In the genomic region with DNA sequence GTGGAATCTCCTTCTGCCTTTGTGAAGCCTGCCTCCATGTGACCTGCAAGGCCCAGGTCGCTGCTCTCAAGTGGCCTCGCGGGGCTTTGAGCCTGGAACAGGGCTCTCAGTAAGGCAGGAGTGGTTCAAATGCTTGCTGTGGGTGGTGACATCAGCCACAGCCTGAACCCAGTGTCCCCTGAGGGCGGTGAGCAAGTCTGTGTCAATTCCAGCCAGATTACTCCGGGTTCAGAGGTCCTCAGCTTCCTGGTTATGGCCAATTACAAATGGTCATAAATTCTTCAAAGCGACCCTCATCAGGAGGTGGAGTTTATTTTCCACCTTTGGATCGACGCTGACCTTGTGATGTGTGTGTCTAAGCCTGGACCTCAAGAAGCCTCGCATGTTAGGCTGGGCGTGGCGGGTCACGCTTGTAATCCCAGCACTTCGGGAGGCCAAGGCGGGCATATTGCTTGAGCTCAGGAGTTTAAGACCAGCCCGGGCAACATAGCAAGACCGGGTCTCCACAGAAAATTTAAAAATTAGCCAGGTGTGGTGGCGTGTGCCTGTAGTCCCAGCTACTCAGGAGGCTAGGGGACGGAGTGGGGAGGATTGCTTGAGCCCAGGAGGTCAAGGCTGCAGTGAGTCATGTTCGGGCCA, we compare ENCODE assay signal across 14 cellular contexts. TPM values are rescaled to one million over a fixed set of nuclear protein-coding genes. Genes with fewer than 3 reads are reported as not detected.
DNase-seq lines count a peak whose midpoint lies in the region; ATAC-seq and TF ChIP-seq lines count a peak whose summit lies in the region.
"Had no signal": no experiment of that assay in that cellular context is flagged by ENCODE, and none has a peak within 500 bp of the region (broad histone marks: within the 10 kb centered on the region; RNA-seq: fewer than 3 reads in every experiment).

No MANE protein-coding gene starts in this region.

- 0 out of 22 replicates have a peak, but pooled peaks cover 0 to 4% (median 0%) of the 10 kb centered on the region in 11 experiments for H3K9me3 ChIP-seq in BLaER1 treated with 17β-estradiol and CSF1 and Interleukin-3, amounts not matched to agents 10 nM and 100 nM (replicated peaks in 1 of 11)
- H3K9me3 ChIP-seq in Karpas-422 (ENCODE audit: low read length): no peaks in the 10 kb centered on the region
- H3K9me3 ChIP-seq: uterus had no signal

- H3K4me2 ChIP-seq in BLaER1 treated with 17β-estradiol and CSF1 and Interleukin-3, amounts not matched to agents 10 nM and 100 nM: peak overlapping the region; percentile 29 to 82 (median 65); a peak in 21 of 22 replicates
- no peak overlapping the region for H3K4me2 ChIP-seq in Karpas-422 (ENCODE audit: low read depth, low read length, poor library complexity, severe bottlenecking)

- H3K4me3 Mint-ChIP-seq in stimulated activated memory B cell treated with anti-CD40 and anti-IgM and Interleukin-4, amounts not matched to agents 10 μg/mL and 1 μg/mL and 100 μg/mL, for 72 hours: no peak overlapping the region
- H3K4me3 Mint-ChIP-seq: naive thymus-derived CD8-positive, alpha-beta T cell had no signal

- H3K27ac ChIP-seq in BLaER1 treated with 17β-estradiol and CSF1 and Interleukin-3, amounts not matched to agents 10 nM and 100 nM: peak overlapping the region in 8 of 11 experiments; percentile 22 to 76 (median 55); a peak in 14 of 22 replicates
- H3K27ac ChIP-seq in Karpas-422 (ENCODE audit: low read length): no peak overlapping the region
- H3K27ac ChIP-seq: C4-2B, dorsolateral prefrontal cortex, uterus had no signal

- no peaks in the 10 kb centered on the region for H3K36me3 Mint-ChIP-seq in stimulated activated memory B cell treated with anti-CD40 and anti-IgM and Interleukin-4, amounts not matched to agents 10 μg/mL and 1 μg/mL and 100 μg/mL, for 72 hours

- peaks cover 10% of the 10 kb centered on the region for H3K27me3 Mint-ChIP-seq in stimulated activated memory B cell treated with anti-CD40 and anti-IgM and Interleukin-4, amounts not matched to agents 10 μg/mL and 1 μg/mL and 100 μg/mL, for 72 hours

- no peaks in the 10 kb centered on the region for H3K9me3 Mint-ChIP-seq in stimulated activated memory B cell treated with anti-CD40 and anti-IgM and Interleukin-4, amounts not matched to agents 10 μg/mL and 1 μg/mL and 100 μg/mL, for 72 hours
- H3K9me3 Mint-ChIP-seq: naive thymus-derived CD8-positive, alpha-beta T cell had no signal

- peak; percentile 37 for DNase-seq in Karpas-422
- DNase-seq in epithelial cell of esophagus (ENCODE audit: low read depth): peak; percentile 46
- DNase-seq in myocyte (ENCODE audit: low read depth): peak; percentile 65
- no peak for DNase-seq in NCI-H82 (lab: John Stamatoyannopoulos, UW)
- no peak for DNase-seq in activated CD4-positive, alpha-beta T cell treated with anti-CD3 and anti-CD28 coated beads for 4 hours
- DNase-seq in NCI-H1694 treated with DMSO at 0.1 percent for 48 hours (lab: John Stamatoyannopoulos, UW): no peak
- DNase-seq: activated CD4-positive, alpha-beta T cell treated with anti-CD3 and anti-CD28 coated beads, Interleukin-2, amount 50 U/mL, for 48 hours; dorsolateral prefrontal cortex; naive thymus-derived CD8-positive, alpha-beta T cell; NCI-H524; uterus had no signal

- TF ChIP-seq CTCF in epithelial cell of esophagus (IDR thresholded peaks at IDR 0.05; ENCODE audit: insufficient read depth, low read depth, low read length, missing control alignments): no peak

- no peaks in the 10 kb centered on the region for H3K9me2 ChIP-seq in Karpas-422 (replicated peaks; ENCODE audit: insufficient read depth, low read length)

- H4K20me1 ChIP-seq in BLaER1 treated with 17β-estradiol and CSF1 and Interleukin-3, amounts not matched to agents 10 nM and 100 nM: no peaks in the 10 kb centered on the region
- H4K20me1 ChIP-seq in Karpas-422 (ENCODE audit: insufficient read depth, low read depth, low read length): no peaks in the 10 kb centered on the region

- H3K4me3 ChIP-seq in BLaER1 treated with 17β-estradiol and CSF1 and Interleukin-3, amounts not matched to agents 10 nM and 100 nM: no peak overlapping the region
- H3K4me3 ChIP-seq in Karpas-422 (ENCODE audit: low read length) (no peak overlapping the region), epithelial cell of esophagus (ENCODE audit: low read length) (no peak overlapping the region)
- H3K4me3 ChIP-seq: dorsolateral prefrontal cortex, uterus had no signal

- peaks cover 28% of the 10 kb centered on the region for H3K4me1 Mint-ChIP-seq in stimulated activated memory B cell treated with anti-CD40 and anti-IgM and Interleukin-4, amounts not matched to agents 10 μg/mL and 1 μg/mL and 100 μg/mL, for 72 hours

- no peak overlapping the region for H2AFZ ChIP-seq in Karpas-422 (ENCODE audit: low read length)

- peaks cover 6 to 68% (median 51%) of the 10 kb centered on the region in 10 experiments; a peak in 18 of 20 replicates for H3K4me1 ChIP-seq in BLaER1 treated with 17β-estradiol and CSF1 and Interleukin-3, amounts not matched to agents 10 nM and 100 nM
- H3K4me1 ChIP-seq in Karpas-422 (ENCODE audit: low read length): peaks cover 6% of the 10 kb centered on the region
- H3K4me1 ChIP-seq: uterus had no signal

- no peak overlapping the region for H3K27ac Mint-ChIP-seq in stimulated activated memory B cell treated with anti-CD40 and anti-IgM and Interleukin-4, amounts not matched to agents 10 μg/mL and 1 μg/mL and 100 μg/mL, for 72 hours

- ATAC-seq in stimulated activated memory B cell treated with anti-CD40 and anti-IgM and Interleukin-4, amounts not matched to agents 10 μg/mL and 1 μg/mL and 100 μg/mL, for 72 hours: no peak
- ATAC-seq: naive thymus-derived CD8-positive, alpha-beta T cell had no signal

- peak overlapping the region in 8 of 11 experiments; percentile 3 to 54 (median 26); a peak in 6 of 22 replicates for H3K9ac ChIP-seq in BLaER1 treated with 17β-estradiol and CSF1 and Interleukin-3, amounts not matched to agents 10 nM and 100 nM
- no peak overlapping the region for H3K9ac ChIP-seq in Karpas-422 (ENCODE audit: low read length)

- H3K27me3 ChIP-seq in BLaER1 treated with 17β-estradiol and CSF1 and Interleukin-3, amounts not matched to agents 10 nM and 100 nM: no peaks in the 10 kb centered on the region
- H3K27me3 ChIP-seq in Karpas-422 (ENCODE audit: low read length): no peaks in the 10 kb centered on the region
- H3K27me3 ChIP-seq: dorsolateral prefrontal cortex, uterus had no signal

- no peaks in the 10 kb centered on the region for H3K79me2 ChIP-seq in Karpas-422 (ENCODE audit: low read length)

- no peaks in the 10 kb centered on the region for H3K36me3 ChIP-seq in BLaER1 treated with 17β-estradiol and CSF1 and Interleukin-3, amounts not matched to agents 10 nM and 100 nM
- H3K36me3 ChIP-seq in Karpas-422 (ENCODE audit: insufficient read depth, low read length): no peaks in the 10 kb centered on the region
- H3K36me3 ChIP-seq: uterus had no signal

RNA-seq across cellular contexts. Expression of gene LGALS3BP, which starts 17.3 kb away (rescaled TPM):
- 23.7 and 39.5 TPM in 2 replicates for total RNA-seq in Karpas-422 (2014; rRNA removed; shearing (Covaris generic); ENCODE audit: low replicate concordance)
- total RNA-seq in myocyte: 437 and 456 TPM in 2 replicates
- polyA plus RNA-seq in myocyte (2012): 442 TPM

RNA-seq across cellular contexts. Expression of gene TIMP2, which starts 37.3 kb away (rescaled TPM):
- total RNA-seq in Karpas-422 (2014; rRNA removed; shearing (Covaris generic); ENCODE audit: low replicate concordance): 0.07 TPM in 1 of 2 replicates, not detected in the other
- 197 and 208 TPM in 2 replicates for total RNA-seq in myocyte
- polyA plus RNA-seq in myocyte (2012): 598 TPM

RNA-seq across cellular contexts. Expression of gene CANT1, which starts 47.1 kb away (rescaled TPM):
- 22.7 and 27.6 TPM in 2 replicates for total RNA-seq in Karpas-422 (2014; rRNA removed; shearing (Covaris generic); ENCODE audit: low replicate concordance)
- total RNA-seq in myocyte: 42.7 and 51.3 TPM in 2 replicates
- polyA plus RNA-seq in myocyte (2012): 35.1 TPM

RNA-seq across cellular contexts. Expression of gene CEP295NL, which starts 59.5 kb away (rescaled TPM):
- total RNA-seq in Karpas-422 (2014; rRNA removed; shearing (Covaris generic); ENCODE audit: low replicate concordance): not detected in 2 replicates
- total RNA-seq in myocyte: 0.10 and 1.7 TPM in 2 replicates
- 1.3 TPM for polyA plus RNA-seq in myocyte (2012)
- polyA plus RNA-seq: naive thymus-derived CD8-positive, alpha-beta T cell had no signal

Comparison
In these comparisons a context has a peak if more than half of its experiments do, and no peak if none do; other contexts are left out.
1. DNase-seq: peak in Karpas-422 (single experiment), epithelial cell of esophagus (single experiment) and myocyte (single experiment); none in NCI-H82 (single experiment), activated CD4-positive, alpha-beta T cell treated with anti-CD3 and anti-CD28 coated beads for 4 hours (0 of 2) and NCI-H1694 treated with DMSO at 0.1 percent for 48 hours (single experiment).
2. RNA of gene LGALS3BP, which starts 17.3 kb away (total RNA-seq): 437 to 456 TPM in myocyte; 23.7 to 39.5 TPM in Karpas-422; every median in the first group is over 10 times any median in the second.
3. RNA of gene TIMP2, which starts 37.3 kb away (total RNA-seq): 197 to 208 TPM in myocyte; 0.07 TPM in Karpas-422; every median in the first group is over 100 times any median in the second.